Comparison of ENCODE assay signal across 14 cellular contexts in the genomic region with DNA sequence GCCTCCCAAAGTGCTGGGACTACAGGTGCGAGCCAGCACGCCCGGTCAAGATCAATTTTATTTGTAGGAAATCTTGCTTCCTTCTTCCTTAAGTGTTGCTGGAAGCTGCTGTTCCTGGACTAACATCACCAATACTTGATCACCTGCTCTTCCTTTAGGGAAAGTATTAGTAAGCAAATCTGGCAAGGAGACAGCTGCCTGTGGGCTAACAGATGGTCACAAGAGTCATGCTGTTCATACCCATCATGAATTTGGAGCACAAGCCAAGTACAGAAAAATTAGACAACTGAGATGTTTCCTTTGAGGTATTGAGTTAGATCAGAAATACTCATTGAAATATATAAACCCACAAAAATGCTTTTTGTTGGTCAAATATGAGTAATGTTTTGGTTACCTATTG. TPM values are rescaled to one million over a fixed set of nuclear protein-coding genes. Genes with fewer than 3 reads are reported as not detected.
DNase-seq lines count a peak whose midpoint lies in the region; ATAC-seq and TF ChIP-seq lines count a peak whose summit lies in the region.
"Had no signal": no experiment of that assay in that cellular context is flagged by ENCODE, and none has a peak within 500 bp of the region (broad histone marks: within the 10 kb centered on the region; RNA-seq: fewer than 3 reads in every experiment).

No MANE protein-coding gene starts in this region.

- no peaks in the 10 kb centered on the region for H3K27me3 ChIP-seq in Caco-2 (replicated peaks; ENCODE audit: control insufficient read depth, insufficient read depth, low read length)

- ATAC-seq in left colon (peak; percentile 34), GM19452 (IDR thresholded peaks at IDR 0.05; ENCODE audit: unreplicated experiment) (no peak), GM21825 (IDR thresholded peaks at IDR 0.05; ENCODE audit: unreplicated experiment) (no peak), T-helper 17 cell (no peak)
- ATAC-seq: left ventricle myocardium superior had no signal

- H3K4me1 Mint-ChIP-seq in MCF 10A (ENCODE audit: insufficient read depth, unreplicated experiment): peaks cover 19% of the 10 kb centered on the region
- H3K4me1 Mint-ChIP-seq in Caco-2 (ENCODE audit: low read depth, unreplicated experiment): no peaks in the 10 kb centered on the region
- H3K4me1 Mint-ChIP-seq in T-helper 17 cell: peaks cover 2% of the 10 kb centered on the region

- TF ChIP-seq CTCF in MCF 10A (IDR thresholded peaks at IDR 0.05; ENCODE audit: unreplicated experiment) (no peak), Caco-2 (IDR thresholded peaks at IDR 0.05; ENCODE audit: insufficient read depth in 1 of 2, low read depth in 1 of 2, low read length in 1 of 2, severe bottlenecking in 1 of 2, unreplicated experiment in 1 of 2) (no peak)

- H3K4me3 Mint-ChIP-seq in MCF 10A (ENCODE audit: unreplicated experiment) (peak overlapping the region; percentile 19), Caco-2 (ENCODE audit: unreplicated experiment) (no peak overlapping the region), T-helper 17 cell (no peak overlapping the region)
- H3K4me3 Mint-ChIP-seq: activated T-cell treated with anti-CD3 and anti-CD28 coated beads, Interleukin-2, amount 50 U/mL, for 24 hours had no signal

- H3K4me3 ChIP-seq in Caco-2 (ENCODE audit: low read depth, low read length): no peak overlapping the region

- POLR2A ChIA-PET in MCF 10A (lab: Yijun Ruan, JAX) (interaction anchor here (0.6 to 3.6 kb wide), 12 partner anchors 13 to 93 kb away, joined by 3 to 24 read pairs (median 4); partner anchors contain the start of gene BAIAP2L1), Caco-2 (lab: Charles Lee) (no interaction called here)

- H3K27ac Mint-ChIP-seq in MCF 10A (ENCODE audit: low read depth, unreplicated experiment) (peak overlapping the region; percentile 79), Caco-2 (ENCODE audit: unreplicated experiment) (no peak overlapping the region), T-helper 17 cell (no peak overlapping the region)
- H3K27ac Mint-ChIP-seq: activated T-cell treated with anti-CD3 and anti-CD28 coated beads, Interleukin-2, amount 50 U/mL, for 24 hours; progenitor cell of endocrine pancreas had no signal

- H3K36me3 Mint-ChIP-seq in MCF 10A (ENCODE audit: insufficient read depth, unreplicated experiment) (peaks cover 15% of the 10 kb centered on the region), Caco-2 (ENCODE audit: insufficient read depth, unreplicated experiment) (peaks cover 24% of the 10 kb centered on the region), T-helper 17 cell (ENCODE audit: low read depth) (no peaks in the 10 kb centered on the region)

- 0 out of 2 replicates have a peak, but pooled peaks cover 5% of the 10 kb centered on the region for H3K4me1 ChIP-seq in Caco-2

- DNase-seq in Daoy (ENCODE audit: low read depth): peak; percentile 61
- DNase-seq in NCI-H226: peak; percentile 44
- peak; percentile 84 for DNase-seq in MCF 10A (ENCODE audit: unreplicated experiment)
- DNase-seq in left colon: no peak
- DNase-seq in Caco-2: no peak
- no peak for DNase-seq in T-helper 17 cell
- DNase-seq: activated T-cell treated with anti-CD3 and anti-CD28 coated beads, Interleukin-2, amount 50 U/mL, for 24 hours; foreskin melanocyte; left ventricle myocardium superior; NCI-H1048; stimulated activated CD4-positive, alpha-beta T cell treated with anti-CD3 and anti-CD28 coated beads, Interleukin-4, amount 100 ng/mL, for 1 hour had no signal

- no peaks in the 10 kb centered on the region for H3K9me3 ChIP-seq in Caco-2
- H3K9me3 ChIP-seq in T-helper 17 cell (ENCODE audit: control insufficient read depth, low read length, poor library complexity, severe bottlenecking): no peaks in the 10 kb centered on the region

- CTCF ChIA-PET in MCF 10A (lab: Yijun Ruan, JAX): interaction anchor here (0.5 to 1.8 kb wide), 8 partner anchors 11 to 71 kb away, joined by 3 to 8 read pairs (median 4); no protein-coding TSS in a partner anchor
- CTCF ChIA-PET in Caco-2 (lab: Charles Lee): no interaction called here

- H3K27me3 Mint-ChIP-seq in MCF 10A (ENCODE audit: insufficient read depth, unreplicated experiment): no peaks in the 10 kb centered on the region
- H3K27me3 Mint-ChIP-seq in Caco-2 (ENCODE audit: insufficient read depth, unreplicated experiment): no peaks in the 10 kb centered on the region
- peaks cover 6% of the 10 kb centered on the region for H3K27me3 Mint-ChIP-seq in T-helper 17 cell
- H3K27me3 Mint-ChIP-seq: activated T-cell treated with anti-CD3 and anti-CD28 coated beads, Interleukin-2, amount 50 U/mL, for 24 hours; progenitor cell of endocrine pancreas had no signal

- intact Hi-C loops in MCF 10A (cut with micrococcal nuclease) (loop anchor here (2.0 kb wide), 1 partner anchor 26 kb away; no protein-coding TSS in a partner anchor), left colon (cut with DNase I, micrococcal nuclease) (no loop called here), Caco-2 (cut with micrococcal nuclease; ENCODE audit: unreplicated experiment) (no loop called here)

- BruUV-seq in MCF 10A (replicated peaks; lab: Mats Ljungman, UMichigan) (no TSS peak), Caco-2 (replicated peaks; lab: Mats Ljungman, UMichigan) (no TSS peak)

- H3K9me3 Mint-ChIP-seq in MCF 10A (ENCODE audit: unreplicated experiment): no peaks in the 10 kb centered on the region
- H3K9me3 Mint-ChIP-seq in Caco-2 (ENCODE audit: unreplicated experiment): no peaks in the 10 kb centered on the region
- H3K9me3 Mint-ChIP-seq: activated T-cell treated with anti-CD3 and anti-CD28 coated beads, Interleukin-2, amount 50 U/mL, for 24 hours had no signal

- H3K36me3 ChIP-seq in Caco-2 (ENCODE audit: control insufficient read depth, insufficient read depth, low read length): no peaks in the 10 kb centered on the region

RNA-seq across cellular contexts. Expression of gene BAIAP2L1, which starts 27.9 kb away (rescaled TPM):
- 11.1 and 14.3 TPM in 2 replicates for total RNA-seq in Daoy (2014; rRNA removed; shearing (Covaris generic))
- total RNA-seq in MCF 10A (2022): 60.2 and 60.7 TPM in 2 replicates
- total RNA-seq in left colon: 10 to 100 TPM; 67.2 to 70.9 TPM
- total RNA-seq in Caco-2 (2022): 60.9 and 66.9 TPM in 2 replicates
- under 1 TPM; 0.55 to 0.82 TPM for total RNA-seq in T-helper 17 cell

Comparison
In these comparisons a context has a peak if more than half of its experiments do, and no peak if none do; other contexts are left out.
1. DNase-seq: peak in Daoy (single experiment), NCI-H226 (single experiment) and MCF 10A (single experiment); none in left colon (0 of 2), Caco-2 (0 of 2) and T-helper 17 cell (0 of 3).